ENCODE assay signal across 8 cellular contexts in genomic region chr10:51960494-51960895, GRCh38.
DNase-seq lines count a peak whose midpoint lies in the region; ATAC-seq and TF ChIP-seq lines count a peak whose summit lies in the region.

No MANE protein-coding gene starts in this region.

- peak; percentile 71 for ATAC-seq in GM18867 (IDR thresholded peaks at IDR 0.05; ENCODE audit: unreplicated experiment)
- ATAC-seq in left cardiac atrium = peak; percentile 67
- peak; percentile 84 for ATAC-seq in sciatic nerve
- no peak for ATAC-seq in HG02840 (IDR thresholded peaks at IDR 0.05; ENCODE audit: low FRiP score, unreplicated experiment)

- DNase-seq in KBM-7 (peak; percentile 18), left cardiac atrium (no peak), sciatic nerve (ENCODE audit: low spot score) (no peak)
- no peak for DNase-seq in stimulated activated CD4-positive, alpha-beta T cell treated with anti-CD3 and anti-CD28 coated beads, Interleukin-2, amount 100 ng/mL, for 48 hours

- H3K27ac ChIP-seq in C4-2B (no peak overlapping the region), VCaP (no peak overlapping the region)

- in situ Hi-C loops in KBM-7 (cut with MboI; ENCODE audit: low pct_unique_long_range_greater_than_20kb, low sequenced_read_pairs) = no loop called here

- peak; percentile 71 for TF ChIP-seq CTCF in C4-2B (conservative IDR thresholded peaks at IDR 0.05)
- peak; percentile 71 for TF ChIP-seq CTCF in VCaP (conservative IDR thresholded peaks at IDR 0.05)

- intact Hi-C loops in left cardiac atrium (cut with DNase I) (loop anchor here in 1 of 2 donors (5.0 kb wide), 2 partner anchors 253 to 903 kb away; no protein-coding TSS in a partner anchor), sciatic nerve (cut with DNase I) (no loop called here)
